Comparison of ENCODE assay signal across 16 cellular contexts in genomic region chr2:26718949-26719686, GRCh38. TPM values are rescaled to one million over a fixed set of nuclear protein-coding genes. Genes with fewer than 3 reads are reported as not detected.
"Had no signal": no experiment of that assay in that cellular context is flagged by ENCODE, and none has a peak within 500 bp of the region (broad histone marks: within the 10 kb centered on the region; RNA-seq: fewer than 3 reads in every experiment).

No MANE protein-coding gene starts in this region.

- H3K9me3 ChIP-seq: ovary, SJCRH30, upper lobe of left lung had no signal

- H3K4me3 ChIP-seq: cardiac muscle cell, ovary, SJCRH30, upper lobe of left lung had no signal

- H3K9me3 Mint-ChIP-seq: activated naive CD4-positive, alpha-beta T cell treated with anti-CD3 and anti-CD28 coated beads for 36 hours; activated naive CD8-positive, alpha-beta T cell treated with anti-CD3 and anti-CD28 coated beads, Interleukin-2, amount 50 U/mL, for 24 hours had no signal

- ATAC-seq: activated CD4-positive, CD25-positive, alpha-beta regulatory T cell treated with anti-CD3 and anti-CD28 coated beads, Interleukin-2, amount 50 U/mL, for 24 hours; activated naive CD8-positive, alpha-beta T cell treated with anti-CD3 and anti-CD28 coated beads, Interleukin-2, amount 50 U/mL, for 24 hours had no signal

- H3K4me1 Mint-ChIP-seq: activated naive CD8-positive, alpha-beta T cell treated with anti-CD3 and anti-CD28 coated beads, Interleukin-2, amount 50 U/mL, for 24 hours had no signal

- H3K27me3 ChIP-seq: cardiac muscle cell, ovary, SJCRH30, upper lobe of left lung had no signal

- H3K27ac ChIP-seq: cardiac muscle cell, ovary, SJCRH30 had no signal

- H3K4me3 Mint-ChIP-seq: activated naive CD4-positive, alpha-beta T cell treated with anti-CD3 and anti-CD28 coated beads for 36 hours; activated naive CD8-positive, alpha-beta T cell treated with anti-CD3 and anti-CD28 coated beads, Interleukin-2, amount 50 U/mL, for 24 hours had no signal

- H3K36me3 ChIP-seq: cardiac muscle cell, ovary, SJCRH30, upper lobe of left lung had no signal

- DNase-seq: activated naive CD4-positive, alpha-beta T cell treated with anti-CD3 and anti-CD28 coated beads for 36 hours; activated naive CD8-positive, alpha-beta T cell treated with anti-CD3 and anti-CD28 coated beads, Interleukin-2, amount 50 U/mL, for 24 hours; hypothalamus; left ventricle myocardium superior; ovary; SJCRH30; small intestine; stimulated activated CD4-positive, alpha-beta T cell treated with anti-CD3 and anti-CD28 coated beads, Interleukin-4, amount 100 ng/mL, for 24 hours; stimulated activated naive CD4-positive, alpha-beta T cell; upper lobe of left lung had no signal

- H3K27ac Mint-ChIP-seq: activated naive CD4-positive, alpha-beta T cell treated with anti-CD3 and anti-CD28 coated beads for 36 hours; activated naive CD8-positive, alpha-beta T cell treated with anti-CD3 and anti-CD28 coated beads, Interleukin-2, amount 50 U/mL, for 24 hours had no signal

- H3K27me3 Mint-ChIP-seq: activated naive CD8-positive, alpha-beta T cell treated with anti-CD3 and anti-CD28 coated beads, Interleukin-2, amount 50 U/mL, for 24 hours had no signal

- FAIRE-seq: astrocyte, colon, endometrium, small intestine had no signal

RNA-seq across cellular contexts. Expression of gene KCNK3, which starts 26.6 kb away (rescaled TPM):
- total RNA-seq: activated CD8-positive, alpha-beta memory T cell treated with anti-CD3 and anti-CD28 coated beads for 36 hours; activated naive CD4-positive, alpha-beta T cell treated with anti-CD3 and anti-CD28 coated beads for 36 hours had no signal
